ENCODE assay signal across 1 cellular context in the genomic region with DNA sequence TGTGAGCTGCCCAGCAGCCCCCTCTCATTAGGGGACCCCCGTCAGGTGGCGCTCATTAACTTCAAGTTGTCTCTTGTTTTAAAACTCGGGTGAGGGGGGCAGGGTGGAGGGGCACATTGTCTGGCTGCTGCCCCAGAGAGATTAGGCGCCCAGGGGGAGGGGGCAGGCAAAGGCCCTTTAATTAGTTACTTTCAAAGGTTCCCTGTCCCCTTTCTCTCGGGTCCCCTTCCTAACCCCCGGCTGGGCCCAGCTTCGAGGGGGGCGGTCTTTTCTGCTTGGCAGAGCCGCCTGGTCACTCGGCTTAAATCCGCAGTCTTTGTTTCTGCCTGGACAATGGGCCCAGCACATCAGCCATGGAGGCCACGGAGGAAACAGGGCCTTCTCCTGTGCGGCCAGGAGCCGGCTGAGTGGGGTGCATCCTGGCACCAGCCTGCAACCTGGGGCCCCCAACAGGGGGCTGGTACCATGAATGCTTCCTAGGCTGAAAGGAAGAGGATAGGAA.
A peak's percentile ranks its signal among the peaks of the same experiment; 100 is the strongest.
TF ChIP-seq lines count a peak whose summit lies in the region.

No MANE protein-coding gene starts in this region.

TF ChIP-seq in HepG2, 621 proteins besides CTCF, POLR2A, EP300 and RAD21:
- no peak for TF ChIP-seq ZNF205 (CRISPR knock-in tag; IDR thresholded peaks at IDR 0.05)
- TF ChIP-seq, protein P1, sequence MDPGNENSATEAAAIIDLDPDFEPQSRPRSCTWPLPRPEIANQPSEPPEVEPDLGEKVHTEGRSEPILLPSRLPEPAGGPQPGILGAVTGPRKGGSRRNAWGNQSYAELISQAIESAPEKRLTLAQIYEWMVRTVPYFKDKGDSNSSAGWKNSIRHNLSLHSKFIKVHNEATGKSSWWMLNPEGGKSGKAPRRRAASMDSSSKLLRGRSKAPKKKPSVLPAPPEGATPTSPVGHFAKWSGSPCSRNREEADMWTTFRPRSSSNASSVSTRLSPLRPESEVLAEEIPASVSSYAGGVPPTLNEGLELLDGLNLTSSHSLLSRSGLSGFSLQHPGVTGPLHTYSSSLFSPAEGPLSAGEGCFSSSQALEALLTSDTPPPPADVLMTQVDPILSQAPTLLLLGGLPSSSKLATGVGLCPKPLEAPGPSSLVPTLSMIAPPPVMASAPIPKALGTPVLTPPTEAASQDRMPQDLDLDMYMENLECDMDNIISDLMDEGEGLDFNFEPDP (CRISPR knock-in tag; conservative IDR thresholded peaks at IDR 0.05), result 0 out of 2 replicates have a peak, but pooled peaks have one; percentile 14
- 0 out of 2 replicates have a peak, but pooled peaks have one; percentile 10 for TF ChIP-seq ZNF629 (CRISPR knock-in tag; conservative IDR thresholded peaks at IDR 0.05)
